ENCODE assay signal across 21 cellular contexts in genomic region chr16:65867276-65867990, GRCh38.
"Had no signal": no experiment of that assay in that cellular context is flagged by ENCODE, and none has a peak within 500 bp of the region (broad histone marks: within the 10 kb centered on the region; RNA-seq: fewer than 3 reads in every experiment).

No MANE protein-coding gene starts in this region.

- H3K27me3 Mint-ChIP-seq: activated CD4-positive, alpha-beta T cell treated with anti-CD3 and anti-CD28 coated beads, Interleukin-2, amount 10 ng/mL, durations not matched to agents 7 days and 5 days; activated CD8-positive, alpha-beta T cell treated with anti-CD3 and anti-CD28 coated beads for 36 hours; activated naive CD8-positive, alpha-beta T cell treated with anti-CD3 and anti-CD28 coated beads, Interleukin-2, amount 10 ng/mL, durations not matched to agents 7 days and 5 days had no signal

- H3K27me3 ChIP-seq: adrenal gland had no signal

- H3K36me3 ChIP-seq: adrenal gland had no signal

- H3K4me3 Mint-ChIP-seq: activated CD4-positive, alpha-beta T cell treated with anti-CD3 and anti-CD28 coated beads, Interleukin-2, amount 10 ng/mL, durations not matched to agents 7 days and 5 days; activated CD8-positive, alpha-beta T cell treated with anti-CD3 and anti-CD28 coated beads for 36 hours; activated naive CD8-positive, alpha-beta T cell treated with anti-CD3 and anti-CD28 coated beads, Interleukin-2, amount 10 ng/mL, durations not matched to agents 7 days and 5 days had no signal

- H3K27ac Mint-ChIP-seq: activated CD4-positive, alpha-beta T cell treated with anti-CD3 and anti-CD28 coated beads, Interleukin-2, amount 10 ng/mL, durations not matched to agents 7 days and 5 days; activated CD8-positive, alpha-beta T cell treated with anti-CD3 and anti-CD28 coated beads for 36 hours; activated naive CD8-positive, alpha-beta T cell treated with anti-CD3 and anti-CD28 coated beads, Interleukin-2, amount 10 ng/mL, durations not matched to agents 7 days and 5 days had no signal

- H3K36me3 Mint-ChIP-seq: activated naive CD8-positive, alpha-beta T cell treated with anti-CD3 and anti-CD28 coated beads, Interleukin-2, amount 10 ng/mL, durations not matched to agents 7 days and 5 days had no signal

- H3K4me1 Mint-ChIP-seq: activated CD4-positive, alpha-beta T cell treated with anti-CD3 and anti-CD28 coated beads, Interleukin-2, amount 10 ng/mL, durations not matched to agents 7 days and 5 days; activated naive CD8-positive, alpha-beta T cell treated with anti-CD3 and anti-CD28 coated beads, Interleukin-2, amount 10 ng/mL, durations not matched to agents 7 days and 5 days had no signal

- DNase-seq: activated CD4-positive, alpha-beta T cell treated with anti-CD3 and anti-CD28 coated beads, Interleukin-2, amount 10 ng/mL, durations not matched to agents 7 days and 5 days; activated CD4-positive, CD25-positive, alpha-beta regulatory T cell; activated CD8-positive, alpha-beta memory T cell treated with anti-CD3 and anti-CD28 coated beads, Interleukin-2, amount 50 U/mL, for 4 hours; activated CD8-positive, alpha-beta T cell treated with anti-CD3 and anti-CD28 coated beads for 36 hours; activated naive CD4-positive, alpha-beta T cell treated with anti-CD3 and anti-CD28 coated beads, Interleukin-2, amount 50 U/mL, for 16 hours; activated naive CD8-positive, alpha-beta T cell treated with anti-CD3 and anti-CD28 coated beads, Interleukin-2, amount 10 ng/mL, durations not matched to agents 7 days and 5 days; activated T-cell treated with anti-CD3 and anti-CD28 coated beads, Interleukin-2, amount 50 U/mL, for 1 hour; adrenal gland; anterior cingulate cortex; central memory CD4-positive, alpha-beta T cell; KG1; NCI-H1092 treated with DMSO at 0.1 percent for 48 hours; NCI-H1436; NCI-H1694 treated with DMSO at 0.1 percent for 48 hours; NCI-H2029 treated with DMSO at 0.1 percent for 48 hours; NCI-H345; NCI-H510A; NCI-H526 treated with DMSO at 0.1 percent for 48 hours; SHP77; T-helper 1 cell had no signal

- ATAC-seq: activated CD8-positive, alpha-beta T cell treated with anti-CD3 and anti-CD28 coated beads for 36 hours had no signal

- H3K27ac ChIP-seq: adrenal gland, VCaP had no signal

- H3K4me3 ChIP-seq: adrenal gland had no signal
